In genomic region chr3:54294214-54294613, GRCh38 we compare ENCODE assay signal across 15 cellular contexts.
"Had no signal": no experiment of that assay in that cellular context is flagged by ENCODE, and none has a peak within 500 bp of the region (broad histone marks: within the 10 kb centered on the region; RNA-seq: fewer than 3 reads in every experiment).

No MANE protein-coding gene starts in this region.

- H3K36me3 Mint-ChIP-seq: activated naive CD4-positive, alpha-beta T cell treated with anti-CD3 and anti-CD28 coated beads, Interleukin-2, amount 50 U/mL, for 24 hours had no signal

- H3K4me3 ChIP-seq: coronary artery, gastroesophageal sphincter, lower lobe of right lung, smooth muscle cell, thyroid gland had no signal

- ATAC-seq: gastroesophageal sphincter, lower lobe of right lung, right cardiac atrium had no signal

- H3K4me3 Mint-ChIP-seq: activated CD4-positive, alpha-beta T cell treated with anti-CD3 and anti-CD28 coated beads, Interleukin-2, amount 10 ng/mL, durations not matched to agents 7 days and 5 days; activated naive CD4-positive, alpha-beta T cell treated with anti-CD3 and anti-CD28 coated beads, Interleukin-2, amount 50 U/mL, for 24 hours had no signal

- DNase-seq: activated CD4-positive, alpha-beta T cell treated with anti-CD3 and anti-CD28 coated beads, Interleukin-2, amount 10 ng/mL, durations not matched to agents 7 days and 5 days; activated CD4-positive, CD25-positive, alpha-beta regulatory T cell; activated T-cell treated with anti-CD3 and anti-CD28 coated beads, Interleukin-2, amount 50 U/mL, for 1 hour; caudate nucleus; effector CD8-positive, alpha-beta T cell; lower lobe of right lung; midbrain; right cardiac atrium; thyroid gland had no signal

- H3K4me1 Mint-ChIP-seq: activated CD4-positive, alpha-beta T cell treated with anti-CD3 and anti-CD28 coated beads, Interleukin-2, amount 10 ng/mL, durations not matched to agents 7 days and 5 days; activated naive CD4-positive, alpha-beta T cell treated with anti-CD3 and anti-CD28 coated beads, Interleukin-2, amount 50 U/mL, for 24 hours had no signal

- H3K4me1 ChIP-seq: gastroesophageal sphincter, lower lobe of right lung, thyroid gland had no signal

- H3K27me3 Mint-ChIP-seq: activated CD4-positive, alpha-beta T cell treated with anti-CD3 and anti-CD28 coated beads, Interleukin-2, amount 10 ng/mL, durations not matched to agents 7 days and 5 days had no signal

- H3K27me3 ChIP-seq: gastroesophageal sphincter, neutrophil, thyroid gland had no signal

- H3K27ac Mint-ChIP-seq: activated CD4-positive, alpha-beta T cell treated with anti-CD3 and anti-CD28 coated beads, Interleukin-2, amount 10 ng/mL, durations not matched to agents 7 days and 5 days; activated naive CD4-positive, alpha-beta T cell treated with anti-CD3 and anti-CD28 coated beads, Interleukin-2, amount 50 U/mL, for 24 hours had no signal

- H3K27ac ChIP-seq: coronary artery, epithelial cell of prostate, gastroesophageal sphincter, lower lobe of right lung, neutrophil, thyroid gland had no signal

- H3K4me2 ChIP-seq: smooth muscle cell had no signal

- H3K9me3 ChIP-seq: gastroesophageal sphincter, lower lobe of right lung, neutrophil, thyroid gland had no signal

- H3K9me3 Mint-ChIP-seq: activated CD4-positive, alpha-beta T cell treated with anti-CD3 and anti-CD28 coated beads, Interleukin-2, amount 10 ng/mL, durations not matched to agents 7 days and 5 days; activated naive CD4-positive, alpha-beta T cell treated with anti-CD3 and anti-CD28 coated beads, Interleukin-2, amount 50 U/mL, for 24 hours had no signal

- H3K36me3 ChIP-seq: gastroesophageal sphincter, lower lobe of right lung, neutrophil, thyroid gland had no signal
